In the genomic region with DNA sequence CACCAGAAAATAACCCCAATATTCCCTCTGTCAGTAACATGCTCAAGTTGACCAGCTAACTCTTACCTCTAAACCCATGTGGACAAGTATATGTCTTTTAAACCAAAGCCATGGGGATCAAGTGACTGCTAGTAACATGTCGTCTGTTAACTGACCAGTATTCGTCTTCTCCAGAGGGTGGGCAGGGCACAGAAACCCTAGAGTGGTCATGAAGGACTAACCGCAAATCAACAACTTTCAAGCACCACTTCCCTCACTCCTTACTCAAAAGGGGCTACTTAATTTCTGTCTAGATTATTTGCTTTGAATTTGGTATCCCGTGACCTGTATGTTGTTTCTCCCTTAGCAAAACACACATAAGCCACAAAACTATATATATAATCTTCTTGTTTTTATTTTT, we compare ENCODE assay signal across 22 cellular contexts.
"Had no signal": no experiment of that assay in that cellular context is flagged by ENCODE, and none has a peak within 500 bp of the region (broad histone marks: within the 10 kb centered on the region; RNA-seq: fewer than 3 reads in every experiment).

No MANE protein-coding gene starts in this region.

- H3K9me3 ChIP-seq: SJSA1 had no signal

- H3K27me3 ChIP-seq: SJSA1 had no signal

- H3K9ac ChIP-seq: KMS-11 had no signal

- H3K4me3 ChIP-seq: PC-9, SJSA1, SK-N-MC had no signal

- DNase-seq: Kasumi-1, MM.1S, NCI-H1092 treated with DMSO at 0.1 percent for 48 hours, NCI-H1436 treated with DMSO at 0.1 percent for 48 hours, NCI-H1694 treated with DMSO at 0.1 percent for 48 hours, NCI-H1930, NCI-H2081 treated with DMSO at 0.1 percent for 48 hours, NCI-H2171, NCI-H226, NCI-H446, NCI-H510A, NCI-H524 treated with DMSO at 0.1 percent for 48 hours, NCI-H69, NCI-H774, PC-9, Right ventricle myocardium superior, RPMI8226, SIG-M5 had no signal

- FAIRE-seq: RCC 7860 had no signal

- H3K4me2 ChIP-seq: KMS-11, PC-9 had no signal

- H2AFZ ChIP-seq: PC-9 had no signal

- H3K27ac ChIP-seq: KMS-11, PC-9, SJSA1, SK-N-MC had no signal
